In the genomic region with DNA sequence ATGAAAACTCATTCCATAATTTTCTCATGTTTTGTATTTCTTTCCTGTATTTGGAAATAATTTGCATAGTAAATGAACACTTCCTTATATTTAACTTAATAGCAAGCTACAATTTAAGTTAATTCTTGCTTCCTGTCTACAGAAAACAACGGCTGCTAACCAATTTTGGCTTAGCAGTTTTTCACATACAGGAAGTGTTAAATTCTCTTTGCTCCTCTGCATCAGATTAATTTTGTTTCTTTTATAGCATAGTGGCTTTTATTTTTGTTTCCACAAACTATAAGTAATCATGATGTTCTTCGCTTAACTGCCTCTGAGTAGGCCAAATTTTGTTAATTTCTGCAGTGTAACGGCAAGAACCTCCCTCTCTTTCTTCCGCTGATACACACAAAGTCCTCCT, we compare ENCODE assay signal across 30 cellular contexts.
"Had no signal": no experiment of that assay in that cellular context is flagged by ENCODE, and none has a peak within 500 bp of the region (broad histone marks: within the 10 kb centered on the region; RNA-seq: fewer than 3 reads in every experiment).

No MANE protein-coding gene starts in this region.

- H3K4me2 ChIP-seq: hepatocyte had no signal

- H3K36me3 ChIP-seq: adrenal gland, esophagus squamous epithelium, gastroesophageal sphincter, heart right ventricle, WERI-Rb-1 had no signal

- H3K36me3 Mint-ChIP-seq: activated naive CD4-positive, alpha-beta T cell treated with anti-CD3 and anti-CD28 coated beads, Interleukin-2, amount 50 U/mL, for 24 hours; activated naive CD8-positive, alpha-beta T cell treated with anti-CD3 and anti-CD28 coated beads for 36 hours had no signal

- H3K27me3 ChIP-seq: adrenal gland, body of pancreas, hepatocyte had no signal

- H3K9me3 Mint-ChIP-seq: activated CD4-positive, alpha-beta memory T cell treated with anti-CD3 and anti-CD28 coated beads, Interleukin-2, amount 10 ng/mL, durations not matched to agents 7 days and 5 days; activated CD4-positive, alpha-beta T cell treated with anti-CD3 and anti-CD28 coated beads, Interleukin-2, amount 10 ng/mL, durations not matched to agents 24 days and 14 days; activated naive CD4-positive, alpha-beta T cell treated with anti-CD3 and anti-CD28 coated beads for 36 hours; activated naive CD4-positive, alpha-beta T cell treated with anti-CD3 and anti-CD28 coated beads, Interleukin-2, amount 50 U/mL, for 24 hours; activated naive CD8-positive, alpha-beta T cell treated with anti-CD3 and anti-CD28 coated beads for 36 hours; activated naive CD8-positive, alpha-beta T cell treated with anti-CD3 and anti-CD28 coated beads, Interleukin-2, amount 50 U/mL, for 24 hours; activated T-cell treated with anti-CD3 and anti-CD28 coated beads, Interleukin-2, amount 50 U/mL, for 4 hours; activated T-helper 17 cell treated with anti-CD3 and anti-CD28 coated beads, Interleukin-2, amount 50 U/mL, for 72 hours; T-helper 2 cell treated with Interferon-gamma antibody and Interleukin-4, amounts not matched to agents 5 μg/mL and 100 μg/mL, for 36 hours had no signal

- H3K4me3 Mint-ChIP-seq: activated CD4-positive, alpha-beta memory T cell treated with anti-CD3 and anti-CD28 coated beads, Interleukin-2, amount 10 ng/mL, durations not matched to agents 7 days and 5 days; activated CD4-positive, alpha-beta T cell treated with anti-CD3 and anti-CD28 coated beads for 36 hours; activated CD4-positive, alpha-beta T cell treated with anti-CD3 and anti-CD28 coated beads, Interleukin-2, amount 10 ng/mL, durations not matched to agents 24 days and 14 days; activated naive CD4-positive, alpha-beta T cell treated with anti-CD3 and anti-CD28 coated beads for 36 hours; activated naive CD4-positive, alpha-beta T cell treated with anti-CD3 and anti-CD28 coated beads, Interleukin-2, amount 50 U/mL, for 24 hours; activated naive CD8-positive, alpha-beta T cell treated with anti-CD3 and anti-CD28 coated beads for 36 hours; activated naive CD8-positive, alpha-beta T cell treated with anti-CD3 and anti-CD28 coated beads, Interleukin-2, amount 50 U/mL, for 24 hours; activated T-cell treated with anti-CD3 and anti-CD28 coated beads, Interleukin-2, amount 50 U/mL, for 4 hours; activated T-helper 17 cell treated with anti-CD3 and anti-CD28 coated beads, Interleukin-2, amount 50 U/mL, for 72 hours; effector memory CD8-positive, alpha-beta T cell; T-helper 17 cell; T-helper 2 cell treated with Interferon-gamma antibody and Interleukin-4, amounts not matched to agents 5 μg/mL and 100 μg/mL, for 36 hours had no signal

- H2AFZ ChIP-seq: hepatocyte had no signal

- H3K4me1 ChIP-seq: adrenal gland, body of pancreas, gastroesophageal sphincter, heart right ventricle had no signal

- H3K27ac ChIP-seq: adrenal gland, body of pancreas, esophagus squamous epithelium, gastroesophageal sphincter, heart right ventricle, hepatocyte, WERI-Rb-1 had no signal

- H3K79me2 ChIP-seq: hepatocyte had no signal

- H3K27ac Mint-ChIP-seq: activated CD4-positive, alpha-beta memory T cell treated with anti-CD3 and anti-CD28 coated beads, Interleukin-2, amount 10 ng/mL, durations not matched to agents 7 days and 5 days; activated CD4-positive, alpha-beta T cell treated with anti-CD3 and anti-CD28 coated beads for 36 hours; activated CD4-positive, alpha-beta T cell treated with anti-CD3 and anti-CD28 coated beads, Interleukin-2, amount 10 ng/mL, durations not matched to agents 24 days and 14 days; activated naive CD4-positive, alpha-beta T cell treated with anti-CD3 and anti-CD28 coated beads for 36 hours; activated naive CD4-positive, alpha-beta T cell treated with anti-CD3 and anti-CD28 coated beads, Interleukin-2, amount 50 U/mL, for 24 hours; activated naive CD8-positive, alpha-beta T cell treated with anti-CD3 and anti-CD28 coated beads for 36 hours; activated naive CD8-positive, alpha-beta T cell treated with anti-CD3 and anti-CD28 coated beads, Interleukin-2, amount 50 U/mL, for 24 hours; activated T-helper 17 cell treated with anti-CD3 and anti-CD28 coated beads, Interleukin-2, amount 50 U/mL, for 72 hours; effector memory CD8-positive, alpha-beta T cell; T-helper 17 cell; T-helper 2 cell treated with Interferon-gamma antibody and Interleukin-4, amounts not matched to agents 5 μg/mL and 100 μg/mL, for 36 hours had no signal

- ATAC-seq: activated CD4-positive, alpha-beta T cell treated with anti-CD3 and anti-CD28 coated beads for 36 hours; activated naive CD8-positive, alpha-beta T cell treated with anti-CD3 and anti-CD28 coated beads, Interleukin-2, amount 50 U/mL, for 24 hours; activated T-cell treated with anti-CD3 and anti-CD28 coated beads, Interleukin-2, amount 50 U/mL, for 4 hours; activated T-helper 17 cell treated with anti-CD3 and anti-CD28 coated beads, Interleukin-2, amount 50 U/mL, for 72 hours; body of pancreas; effector memory CD8-positive, alpha-beta T cell; gastroesophageal sphincter; heart right ventricle; T-helper 17 cell had no signal

- DNase-seq: activated CD4-positive, alpha-beta memory T cell treated with anti-CD3 and anti-CD28 coated beads, Interleukin-2, amount 10 ng/mL, durations not matched to agents 7 days and 5 days; activated CD4-positive, alpha-beta T cell treated with anti-CD3 and anti-CD28 coated beads for 36 hours; activated CD4-positive, alpha-beta T cell treated with anti-CD3 and anti-CD28 coated beads, Interleukin-2, amount 10 ng/mL, durations not matched to agents 24 days and 14 days; activated CD4-positive, CD25-positive, alpha-beta regulatory T cell; activated CD4-positive, CD25-positive, alpha-beta regulatory T cell treated with anti-CD3 and anti-CD28 coated beads, Interleukin-2, amount 50 U/mL, for 72 hours; activated effector memory CD4-positive, alpha-beta T cell treated with anti-CD3 and anti-CD28 coated beads, Interleukin-2, amount 50 U/mL, for 16 hours; activated naive CD4-positive, alpha-beta T cell treated with anti-CD3 and anti-CD28 coated beads for 36 hours; activated naive CD8-positive, alpha-beta T cell treated with anti-CD3 and anti-CD28 coated beads for 36 hours; activated naive CD8-positive, alpha-beta T cell treated with anti-CD3 and anti-CD28 coated beads, Interleukin-2, amount 50 U/mL, for 24 hours; activated T-cell treated with anti-CD3 and anti-CD28 coated beads, Interleukin-2, amount 50 U/mL, for 4 hours; adrenal gland; amygdala; aorta; body of pancreas; caudate nucleus; cortex of kidney; dermis blood vessel endothelial cell; effector CD4-positive, alpha-beta T cell; effector memory CD8-positive, alpha-beta T cell; esophagus squamous epithelium; foreskin melanocyte; heart right ventricle; T-helper 17 cell; T1000; WERI-Rb-1 had no signal

- H3K9me3 ChIP-seq: adrenal gland, body of pancreas, esophagus squamous epithelium, gastroesophageal sphincter, heart right ventricle had no signal

- H3K27me3 Mint-ChIP-seq: activated naive CD4-positive, alpha-beta T cell treated with anti-CD3 and anti-CD28 coated beads, Interleukin-2, amount 50 U/mL, for 24 hours; activated naive CD8-positive, alpha-beta T cell treated with anti-CD3 and anti-CD28 coated beads, Interleukin-2, amount 50 U/mL, for 24 hours; activated T-helper 17 cell treated with anti-CD3 and anti-CD28 coated beads, Interleukin-2, amount 50 U/mL, for 72 hours; effector memory CD8-positive, alpha-beta T cell; T-helper 17 cell had no signal

- H3K4me3 ChIP-seq: adrenal gland, body of pancreas, esophagus squamous epithelium, gastroesophageal sphincter, heart right ventricle, hepatocyte had no signal

- H3K4me1 Mint-ChIP-seq: activated CD4-positive, alpha-beta memory T cell treated with anti-CD3 and anti-CD28 coated beads, Interleukin-2, amount 10 ng/mL, durations not matched to agents 7 days and 5 days; activated CD4-positive, alpha-beta T cell treated with anti-CD3 and anti-CD28 coated beads for 36 hours; activated CD4-positive, alpha-beta T cell treated with anti-CD3 and anti-CD28 coated beads, Interleukin-2, amount 10 ng/mL, durations not matched to agents 24 days and 14 days; activated naive CD4-positive, alpha-beta T cell treated with anti-CD3 and anti-CD28 coated beads, Interleukin-2, amount 50 U/mL, for 24 hours; activated naive CD8-positive, alpha-beta T cell treated with anti-CD3 and anti-CD28 coated beads for 36 hours; activated naive CD8-positive, alpha-beta T cell treated with anti-CD3 and anti-CD28 coated beads, Interleukin-2, amount 50 U/mL, for 24 hours; activated T-helper 17 cell treated with anti-CD3 and anti-CD28 coated beads, Interleukin-2, amount 50 U/mL, for 72 hours; T-helper 17 cell had no signal
